In genomic region chr19:2372076-2372612, GRCh38 we compare ENCODE assay signal across 25 cellular contexts. TPM values are rescaled to one million over a fixed set of nuclear protein-coding genes. Genes with fewer than 3 reads are reported as not detected.
DNase-seq lines count a peak whose midpoint lies in the region; ATAC-seq and TF ChIP-seq lines count a peak whose summit lies in the region.
"Had no signal": no experiment of that assay in that cellular context is flagged by ENCODE, and none has a peak within 500 bp of the region (broad histone marks: within the 10 kb centered on the region; RNA-seq: fewer than 3 reads in every experiment).

No MANE protein-coding gene starts in this region.

- no peak for ATAC-seq in stimulated activated naive CD8-positive, alpha-beta T cell treated with anti-CD3 and anti-CD28 coated beads, Interleukin-15, Interleukin-2, amounts not matched to agents 100 U/mL and 50 U/mL, for 24 hours
- ATAC-seq in GM19035 (IDR thresholded peaks at IDR 0.05; ENCODE audit: unreplicated experiment), result no peak
- no peak for ATAC-seq in HG02970 (IDR thresholded peaks at IDR 0.05; ENCODE audit: low FRiP score, unreplicated experiment)
- ATAC-seq: T-helper 17 cell had no signal

- H3K27ac Mint-ChIP-seq in mesothelial cell of epicardium, result peak overlapping the region; percentile 76
- H3K27ac Mint-ChIP-seq: T-helper 17 cell had no signal

- H3K9me3 ChIP-seq in HAP-1 (peaks cover 2% of the 10 kb centered on the region; the same call in 1 of the 2 replicates), SK-N-MC (ENCODE audit: low read depth, low read length) (no peaks in the 10 kb centered on the region)
- H3K9me3 ChIP-seq: SJCRH30 had no signal

- peaks cover 7% of the 10 kb centered on the region for H3K4me1 ChIP-seq in HAP-1
- H3K4me1 ChIP-seq: Peyer's patch, SJCRH30 had no signal

- no peak for TF ChIP-seq CTCF in mesothelial cell of epicardium (IDR thresholded peaks at IDR 0.05; ENCODE audit: unreplicated experiment)

- peak overlapping the region; percentile 54; the same call in 1 of the 2 replicates for H3K27ac ChIP-seq in SK-N-MC
- H3K27ac ChIP-seq: KMS-11, Peyer's patch, SJCRH30 had no signal

- H3K27me3 ChIP-seq in HAP-1 (ENCODE audit: low read depth), result no peaks in the 10 kb centered on the region
- H3K27me3 ChIP-seq: Peyer's patch had no signal

- H3K36me3 ChIP-seq in HAP-1 (replicated peaks) (no peaks in the 10 kb centered on the region), SK-N-MC (ENCODE audit: insufficient read depth, low read length) (no peaks in the 10 kb centered on the region)
- H3K36me3 ChIP-seq: Peyer's patch, SJCRH30 had no signal

- no peaks in the 10 kb centered on the region for H3K36me3 Mint-ChIP-seq in mesothelial cell of epicardium
- H3K36me3 Mint-ChIP-seq: CD14-positive monocyte had no signal

- no peak overlapping the region for H3K9ac ChIP-seq in SK-N-MC (ENCODE audit: insufficient read length)
- H3K9ac ChIP-seq: KMS-11 had no signal

- peak overlapping the region; percentile 5 for H3K4me3 Mint-ChIP-seq in mesothelial cell of epicardium
- H3K4me3 Mint-ChIP-seq: T-helper 17 cell had no signal

- DNase-seq in COLO829 (ENCODE audit: low spot score) (peak; percentile 54), HAP-1 (ENCODE audit: low spot score in 2 of 2) (peak; percentile 18 to 41), SK-N-MC (ENCODE audit: low read depth, low spot score) (no peak), mesothelial cell of epicardium (ENCODE audit: low spot score in 2 of 2, unreplicated experiment in 2 of 2) (no peak), COR-L47 (lab: John Stamatoyannopoulos, UW) (no peak)
- DNase-seq in stimulated activated naive CD8-positive, alpha-beta T cell treated with anti-CD3 and anti-CD28 coated beads, Interleukin-15, Interleukin-2, amounts not matched to agents 100 U/mL and 50 U/mL, for 24 hours, result no peak
- DNase-seq: DMS 273 treated with DMSO at 0.1 percent for 48 hours, DND-41, GDM1, NCI-H1105 treated with DMSO at 0.1 percent for 48 hours, NCI-H2029 treated with DMSO at 0.1 percent for 48 hours, NCI-H2171, NCI-H345, NCI-H524, NCI-H82, Peyer's patch, SJCRH30, SW 1271, T-helper 17 cell had no signal

- in situ Hi-C loops in HAP-1 (cut with MboI; ENCODE audit: low sequenced_read_pairs), result no loop called here

- H3K4me3 ChIP-seq in HAP-1 (no peak overlapping the region), SK-N-MC (no peak overlapping the region)
- H3K4me3 ChIP-seq: Peyer's patch, SJCRH30 had no signal

- H3K27me3 Mint-ChIP-seq in mesothelial cell of epicardium (ENCODE audit: low read depth), result peaks cover 3% of the 10 kb centered on the region
- H3K27me3 Mint-ChIP-seq: T-helper 17 cell had no signal

- no peaks in the 10 kb centered on the region for H3K9me3 Mint-ChIP-seq in mesothelial cell of epicardium

- peaks cover 31% of the 10 kb centered on the region for H3K4me1 Mint-ChIP-seq in mesothelial cell of epicardium
- H3K4me1 Mint-ChIP-seq: CD14-positive monocyte, T-helper 17 cell had no signal

RNA-seq across cellular contexts. Expression of gene TMPRSS9, which starts 12.1 kb away (rescaled TPM):
- 0.84 to 1.4 TPM (median 1.2 TPM) in 3 replicates for total RNA-seq in mesothelial cell of epicardium
- total RNA-seq: A172, HT1080, T-helper 17 cell had no signal

RNA-seq across cellular contexts. Expression of gene SPPL2B, which starts 43.7 kb away (rescaled TPM):
- total RNA-seq in mesothelial cell of epicardium, result 189 to 202 TPM (median 196 TPM) in 3 replicates

RNA-seq across cellular contexts. Expression of gene LSM7, which starts 43.8 kb away (rescaled TPM):
- total RNA-seq in mesothelial cell of epicardium, result 141 to 149 TPM (median 142 TPM) in 3 replicates

RNA-seq across cellular contexts. Expression of gene TIMM13, which starts 55.2 kb away (rescaled TPM):
- 101 to 110 TPM (median 102 TPM) in 3 replicates for total RNA-seq in mesothelial cell of epicardium

Comparison
In these comparisons a context has a peak if more than half of its experiments do, and no peak if none do; other contexts are left out.
1. DNase-seq: peak in COLO829 (single experiment) and HAP-1 (2 of 2); none in SK-N-MC (single experiment), mesothelial cell of epicardium (0 of 2), stimulated activated naive CD8-positive, alpha-beta T cell treated with anti-CD3 and anti-CD28 coated beads, Interleukin-15, Interleukin-2, amounts not matched to agents 100 U/mL and 50 U/mL, for 24 hours (single experiment) and COR-L47 (single experiment).